In the genomic region with DNA sequence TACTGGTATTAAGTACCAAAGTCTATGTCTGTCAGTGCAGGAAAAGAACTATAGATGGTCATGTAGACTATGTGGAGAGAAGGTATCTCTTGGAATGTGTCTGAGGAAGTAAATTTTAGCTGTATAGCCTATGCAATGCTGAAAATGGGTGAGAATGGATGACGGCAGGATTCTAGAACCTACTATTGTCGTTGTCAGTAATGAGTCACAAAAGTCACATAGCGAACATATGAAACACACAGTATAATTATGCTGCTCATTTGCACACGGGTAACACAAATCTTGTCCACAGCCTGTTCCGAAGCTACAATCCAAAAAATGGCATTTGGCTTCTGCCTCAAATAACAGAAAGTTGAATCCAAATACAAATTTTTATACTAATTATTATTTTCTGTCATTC, we compare ENCODE assay signal across 11 cellular contexts. TPM values are rescaled to one million over a fixed set of nuclear protein-coding genes. Genes with fewer than 3 reads are reported as not detected.
DNase-seq lines count a peak whose midpoint lies in the region; ATAC-seq and TF ChIP-seq lines count a peak whose summit lies in the region.
"Had no signal": no experiment of that assay in that cellular context is flagged by ENCODE, and none has a peak within 500 bp of the region (broad histone marks: within the 10 kb centered on the region; RNA-seq: fewer than 3 reads in every experiment).

No MANE protein-coding gene starts in this region.

- peaks cover 80% of the 10 kb centered on the region for H3F3A ChIP-seq in GM23248 (ENCODE audit: insufficient read depth)

- H3K4me2 ChIP-seq in GM23248 (ENCODE audit: unreplicated experiment), result peak overlapping the region; percentile 90

- H3K27ac ChIP-seq in GM23248 (peak overlapping the region; percentile 95), RWPE2 (ENCODE audit: poor library complexity, severe bottlenecking) (peak overlapping the region; percentile 26), psoas muscle (peak overlapping the region; percentile 73)

- H3K9me3 ChIP-seq in GM23248 (ENCODE audit: low read depth), result no peaks in the 10 kb centered on the region
- no peaks in the 10 kb centered on the region for H3K9me3 ChIP-seq in RWPE2 (ENCODE audit: severe bottlenecking)
- H3K9me3 ChIP-seq in psoas muscle, result no peaks in the 10 kb centered on the region

- H3K36me3 ChIP-seq in GM23248 (ENCODE audit: low read depth) (no peaks in the 10 kb centered on the region), RWPE2 (ENCODE audit: low read depth) (no peaks in the 10 kb centered on the region), psoas muscle (ENCODE audit: insufficient read depth in 1 of 2, low read depth in 1 of 2) (no peaks in the 10 kb centered on the region)

- H3K4me3 ChIP-seq in GM23248 (no peak overlapping the region), RWPE2 (ENCODE audit: severe bottlenecking) (no peak overlapping the region), psoas muscle (no peak overlapping the region)

- H3K79me2 ChIP-seq in GM23248 (ENCODE audit: insufficient read depth), result peaks cover 58% of the 10 kb centered on the region

- H3K9ac ChIP-seq in GM23248, result peak overlapping the region; percentile 55

- H2AFZ ChIP-seq in GM23248, result no peak overlapping the region

- H3K9me2 ChIP-seq in GM23248 (ENCODE audit: insufficient read depth), result no peaks in the 10 kb centered on the region

- ATAC-seq in RWPE2 (ENCODE audit: low read depth) (no peak), esophagus mucosa (peak; percentile 53), psoas muscle (no peak), HG03520 (IDR thresholded peaks at IDR 0.05; ENCODE audit: unreplicated experiment) (no peak), HG02852 (IDR thresholded peaks at IDR 0.05; ENCODE audit: unreplicated experiment) (no peak)

- in situ Hi-C loops in GM23248 (cut with MboI), result no loop called here

- 44 to 45% methylated on average over 5 of the region's 5 CpGs for WGBS in GM23248 (ENCODE audit: low coverage in 1 of 2, low lambda C conversion rate in 2 of 2, missing lambda C conversion rate in 2 of 2), 2 experiments
- WGBS in psoas muscle, 3 donors, result 53 to 86% (median 54%) methylated on average over 5 of the region's 5 CpGs

- intact Hi-C loops in psoas muscle (cut with DNase I), result loop anchor here (5.0 to 10.0 kb wide), 3 partner anchors 122 to 354 kb away; no protein-coding TSS in a partner anchor

- peak; percentile 67 for DNase-seq in GM23248
- DNase-seq in RWPE2 (ENCODE audit: low spot score), result no peak
- DNase-seq in psoas muscle, result no peak
- no peak for DNase-seq in GDM1 (lab: John Stamatoyannopoulos, UW)
- no peak for DNase-seq in iPS-NIHi7 (ENCODE audit: extremely low spot score)
- DNase-seq: NK-92 treated with Interleukin-12 subunit alpha and Interleukin-12 subunit beta, amount 100 ng/mL, for 24 hours; nucleus accumbens; stimulated activated CD4-positive, alpha-beta T cell treated with anti-CD3 and anti-CD28 coated beads, Interleukin-2, amount 100 ng/mL, for 48 hours had no signal

- H4K20me1 ChIP-seq in GM23248 (ENCODE audit: insufficient read depth), result no peaks in the 10 kb centered on the region

- H3K4me1 ChIP-seq in GM23248 (ENCODE audit: insufficient read depth), result peaks cover 82% of the 10 kb centered on the region
- H3K4me1 ChIP-seq in RWPE2 (ENCODE audit: insufficient read depth, poor library complexity, severe bottlenecking), result peaks cover 32% of the 10 kb centered on the region
- H3K4me1 ChIP-seq in psoas muscle, result peaks cover 58% of the 10 kb centered on the region

- no peaks in the 10 kb centered on the region for H3K27me3 ChIP-seq in GM23248 (replicated peaks; ENCODE audit: insufficient read depth)
- H3K27me3 ChIP-seq in RWPE2 (ENCODE audit: insufficient read depth, poor library complexity, severe bottlenecking), result no peaks in the 10 kb centered on the region
- no peaks in the 10 kb centered on the region for H3K27me3 ChIP-seq in psoas muscle (ENCODE audit: insufficient read depth in 3 of 3, low read length in 2 of 3)

- TF ChIP-seq CTCF in RWPE2 (IDR thresholded peaks at IDR 0.05; ENCODE audit: poor library complexity, severe bottlenecking), result no peak
- no peak for TF ChIP-seq CTCF in psoas muscle (IDR thresholded peaks at IDR 0.05)

RNA-seq across cellular contexts. Expression of a gene that starts 33.6 kb away (rescaled TPM):
- total RNA-seq in GM23248 (2014; rRNA removed; shearing (Covaris generic)), result 29.1 and 30.7 TPM in 2 replicates
- polyA plus RNA-seq in GM23248 (2016; fragmentation: Nextera tagmentation; extraction: Ambion mirVana) (63.2 and 63.5 TPM in 2 replicates), psoas muscle (10 to 100 TPM in 1 of 3 donors, 1 to 10 TPM in 2; 6.2 to 18.1 (median 7.3) TPM)
- total RNA-seq in esophagus mucosa (29.0 TPM), psoas muscle (10 to 100 TPM; 24.0 to 40.9 (median 27.0) TPM)

Comparison
In these comparisons a context has a peak if more than half of its experiments do, and no peak if none do; other contexts are left out.
1. H3K27ac ChIP-seq: peak in every context shown above with its lines; median percentile 95 in GM23248; 73 in psoas muscle; 26 in RWPE2.